Comparison of ENCODE assay signal across 13 cellular contexts in the genomic region with DNA sequence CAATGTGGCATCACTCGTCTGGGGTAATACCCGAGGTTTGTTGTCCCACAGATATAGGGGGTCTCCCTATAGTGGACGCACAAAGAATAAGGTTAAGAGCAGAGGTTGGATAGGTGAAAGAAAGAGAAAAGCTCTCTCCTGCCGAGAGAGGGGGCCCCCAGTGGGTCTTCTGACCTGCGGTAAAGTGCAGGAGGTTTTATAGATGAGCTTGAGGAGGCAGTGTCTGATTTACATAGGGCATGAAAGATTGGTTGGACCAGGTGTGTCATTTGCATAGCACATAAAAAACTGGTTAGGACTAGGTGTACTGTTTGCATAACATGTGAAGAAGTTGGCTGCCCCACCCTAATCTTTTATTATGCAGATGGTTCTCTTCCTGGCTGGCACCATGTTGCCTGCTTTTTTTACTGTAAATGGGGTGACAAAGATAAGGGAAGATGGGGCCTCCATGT. TPM values are rescaled to one million over a fixed set of nuclear protein-coding genes. Genes with fewer than 3 reads are reported as not detected.
DNase-seq lines count a peak whose midpoint lies in the region; ATAC-seq and TF ChIP-seq lines count a peak whose summit lies in the region.
"Had no signal": no experiment of that assay in that cellular context is flagged by ENCODE, and none has a peak within 500 bp of the region (broad histone marks: within the 10 kb centered on the region; RNA-seq: fewer than 3 reads in every experiment).

No MANE protein-coding gene starts in this region.

- POLR2A ChIA-PET in OCI-LY7 (lab: Charles Lee) = interaction anchor here (1.4 to 1.5 kb wide), 2 partner anchors 10 to 12 kb away, joined by 3 read pairs; no protein-coding TSS in a partner anchor

- H3K4me1 ChIP-seq in upper lobe of right lung = peaks cover 5% of the 10 kb centered on the region
- no peaks in the 10 kb centered on the region for H3K4me1 ChIP-seq in OCI-LY7 (ENCODE audit: insufficient read depth, low read length, poor library complexity, severe bottlenecking)
- H3K4me1 ChIP-seq: tibial artery had no signal

- no TSS peak for BruUV-seq in OCI-LY7 (replicated peaks; lab: Mats Ljungman, UMichigan)

- no peak overlapping the region for H2AFZ ChIP-seq in OCI-LY7 (ENCODE audit: low read length)

- CTCF ChIA-PET in OCI-LY7 (lab: Charles Lee; ENCODE audit: unreplicated experiment) = no interaction called here

- no peaks in the 10 kb centered on the region for H3K36me3 ChIP-seq in upper lobe of right lung
- no peaks in the 10 kb centered on the region for H3K36me3 ChIP-seq in OCI-LY7 (ENCODE audit: insufficient read depth, low read length)
- H3K36me3 ChIP-seq: tibial artery had no signal

- H3K4me2 ChIP-seq in OCI-LY7 (ENCODE audit: low read length) = no peak overlapping the region

- no peaks in the 10 kb centered on the region for H3K27me3 ChIP-seq in upper lobe of right lung
- H3K27me3 ChIP-seq: tibial artery had no signal

- H3K4me3 ChIP-seq in upper lobe of right lung = no peak overlapping the region
- H3K4me3 ChIP-seq in OCI-LY7 (ENCODE audit: low read depth, low read length, poor library complexity, severe bottlenecking) = no peak overlapping the region
- H3K4me3 ChIP-seq: tibial artery had no signal

- peak; percentile 23 for DNase-seq in SIG-M5 treated with dmso at 0.1 percent for 504 hours (lab: John Stamatoyannopoulos, UW; ENCODE audit: unreplicated experiment)
- DNase-seq in SIG-M5 (lab: John Stamatoyannopoulos, UW) = no peak
- DNase-seq in NCI-H69 (lab: John Stamatoyannopoulos, UW) = peak; percentile 89
- DNase-seq in upper lobe of right lung = no peak
- DNase-seq in NK-92 treated with Interleukin-12 subunit alpha and Interleukin-12 subunit beta, amount 100 ng/mL, for 24 hours (lab: John Stamatoyannopoulos, UW) = no peak
- no peak for DNase-seq in OCI-LY7 (ENCODE audit: low spot score)
- DNase-seq in islet precursor cell = no peak
- DNase-seq: ACHN; activated CD4-positive, alpha-beta memory T cell treated with anti-CD3 and anti-CD28 coated beads, Interleukin-2, amount 10 ng/mL, durations not matched to agents 7 days and 5 days; DND-41; kidney; tibial artery had no signal

- TF ChIP-seq CTCF in upper lobe of right lung (IDR thresholded peaks at IDR 0.05) (no peak), OCI-LY7 (conservative IDR thresholded peaks at IDR 0.05; ENCODE audit: low read length) (no peak)

- no peaks in the 10 kb centered on the region for H3K79me2 ChIP-seq in OCI-LY7 (ENCODE audit: insufficient read depth, low read depth, low read length)

- H3K9me2 ChIP-seq in OCI-LY7 (ENCODE audit: insufficient read depth, low read length) = no peaks in the 10 kb centered on the region

- ATAC-seq in esophagus mucosa = peak; percentile 96
- ATAC-seq in upper lobe of right lung = peak; percentile 79

- no peak overlapping the region for H3K27ac ChIP-seq in upper lobe of right lung
- no peak overlapping the region for H3K27ac ChIP-seq in OCI-LY7 (ENCODE audit: low read depth, low read length, poor library complexity, severe bottlenecking)
- H3K27ac ChIP-seq: tibial artery had no signal

- H4K20me1 ChIP-seq in OCI-LY7 (ENCODE audit: insufficient read depth, low read length) = no peaks in the 10 kb centered on the region

- no peaks in the 10 kb centered on the region for H3K9me3 ChIP-seq in upper lobe of right lung
- no peaks in the 10 kb centered on the region for H3K9me3 ChIP-seq in OCI-LY7 (ENCODE audit: low read length)
- H3K9me3 ChIP-seq: tibial artery had no signal

- intact Hi-C loops in upper lobe of right lung (cut with DNase I) = no loop called here
- intact Hi-C loops in OCI-LY7 (cut with micrococcal nuclease; ENCODE audit: unreplicated experiment) = no loop called here

RNA-seq across cellular contexts. Expression of a gene that starts 11.8 kb away (rescaled TPM):
- not detected for total RNA-seq in esophagus mucosa
- total RNA-seq in upper lobe of right lung = not detected
- not detected in 2 replicates for total RNA-seq in OCI-LY7 (2014; rRNA removed; shearing (Covaris generic))
- total RNA-seq in OCI-LY7 (2022) = not detected in 2 replicates
- total RNA-seq: activated CD4-positive, alpha-beta memory T cell treated with anti-CD3 and anti-CD28 coated beads, Interleukin-2, amount 10 ng/mL, durations not matched to agents 7 days and 5 days had no signal

RNA-seq across cellular contexts. Expression of a gene that starts 37.2 kb away (rescaled TPM):
- total RNA-seq in esophagus mucosa = 0.28 TPM
- not detected for total RNA-seq in upper lobe of right lung
- not detected in 2 replicates for total RNA-seq in OCI-LY7 (2014; rRNA removed; shearing (Covaris generic))
- not detected in 2 replicates for total RNA-seq in OCI-LY7 (2022)
- total RNA-seq: activated CD4-positive, alpha-beta memory T cell treated with anti-CD3 and anti-CD28 coated beads, Interleukin-2, amount 10 ng/mL, durations not matched to agents 7 days and 5 days; kidney had no signal

RNA-seq across cellular contexts. Expression of a gene that starts 55.6 kb away (rescaled TPM):
- total RNA-seq in esophagus mucosa = 0.24 TPM
- total RNA-seq in upper lobe of right lung = not detected
- total RNA-seq in OCI-LY7 (2014; rRNA removed; shearing (Covaris generic)) = not detected in 2 replicates
- not detected in 2 replicates for total RNA-seq in OCI-LY7 (2022)
- total RNA-seq: activated CD4-positive, alpha-beta memory T cell treated with anti-CD3 and anti-CD28 coated beads, Interleukin-2, amount 10 ng/mL, durations not matched to agents 7 days and 5 days; kidney had no signal

Comparison
In these comparisons a context has a peak if more than half of its experiments do, and no peak if none do; other contexts are left out.
1. DNase-seq: peak in SIG-M5 treated with dmso at 0.1 percent for 504 hours (single experiment) and NCI-H69 (single experiment); none in SIG-M5 (single experiment), upper lobe of right lung (single experiment), NK-92 treated with Interleukin-12 subunit alpha and Interleukin-12 subunit beta, amount 100 ng/mL, for 24 hours (single experiment), OCI-LY7 (single experiment) and islet precursor cell (single experiment).